Comparison of ENCODE assay signal across 8 cellular contexts in the genomic region with DNA sequence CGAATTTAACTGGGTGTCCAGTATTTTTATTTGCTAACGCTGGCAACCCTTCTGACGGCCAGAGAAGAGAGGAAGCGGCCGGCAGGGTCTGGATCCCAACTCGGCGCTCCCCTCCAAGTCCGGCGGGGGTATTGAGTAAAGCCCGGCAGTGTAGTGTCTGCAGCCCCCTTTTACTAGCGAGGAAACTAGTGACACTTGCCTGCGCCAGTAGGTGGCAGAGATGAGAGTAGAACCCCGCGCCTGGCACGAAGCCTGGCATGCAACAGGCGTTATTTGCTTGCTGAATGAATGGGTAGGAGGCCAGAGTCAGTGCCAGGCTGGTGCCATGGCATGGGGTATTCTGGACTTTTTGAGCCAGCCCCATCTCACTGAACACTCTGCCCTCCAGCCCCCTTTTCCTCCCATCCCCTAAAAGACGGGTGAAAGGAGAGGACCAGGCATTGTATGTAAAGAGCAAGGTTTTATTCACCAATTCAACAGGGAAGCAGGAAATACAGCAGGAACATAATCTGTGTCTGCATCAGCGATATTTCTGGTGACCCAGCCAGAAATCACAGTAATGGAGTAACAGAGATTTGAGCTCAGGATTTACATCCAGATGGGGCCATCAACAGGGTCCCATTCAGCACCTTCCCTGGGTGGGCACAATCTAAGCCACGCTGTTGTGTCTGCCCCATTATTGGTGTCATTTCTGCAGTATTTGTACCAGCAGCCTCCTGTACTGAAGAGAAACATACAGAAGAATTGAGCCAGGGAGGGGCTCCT. TPM values are rescaled to one million over a fixed set of nuclear protein-coding genes. Genes with fewer than 3 reads are reported as not detected.
DNase-seq lines count a peak whose midpoint lies in the region; ATAC-seq and TF ChIP-seq lines count a peak whose summit lies in the region.

No MANE protein-coding gene starts in this region.

- ATAC-seq in HG03095 (IDR thresholded peaks at IDR 0.05; ENCODE audit: unreplicated experiment) (peak; percentile 28), GM19395 (IDR thresholded peaks at IDR 0.05; ENCODE audit: unreplicated experiment) (no peak)
- ATAC-seq in activated CD4-positive, alpha-beta T cell treated with anti-CD3 and anti-CD28 coated beads for 36 hours = peak; percentile 67

- no peaks in the 10 kb centered on the region for H3K9me3 Mint-ChIP-seq in activated CD4-positive, alpha-beta T cell treated with anti-CD3 and anti-CD28 coated beads for 36 hours (ENCODE audit: low read depth)
- no peaks in the 10 kb centered on the region for H3K9me3 Mint-ChIP-seq in chondrocyte (ENCODE audit: low read depth)

- peaks cover 42% of the 10 kb centered on the region for H3K4me1 Mint-ChIP-seq in activated CD4-positive, alpha-beta T cell treated with anti-CD3 and anti-CD28 coated beads for 36 hours
- peaks cover 43% of the 10 kb centered on the region for H3K4me1 Mint-ChIP-seq in chondrocyte (ENCODE audit: low read depth)

- CTCF ChIA-PET in activated CD4-positive, alpha-beta T cell treated with anti-CD3 and anti-CD28 coated beads for 36 hours (lab: Charles Lee) = interaction anchor here (0.5 to 2.3 kb wide), 18 partner anchors 8 to 326 kb away, joined by 3 to 7 read pairs (median 4); a partner anchor contains a TSS

- TF ChIP-seq CTCF in chondrocyte (IDR thresholded peaks at IDR 0.05) = peak; percentile 90

- H3K36me3 Mint-ChIP-seq in activated CD4-positive, alpha-beta T cell treated with anti-CD3 and anti-CD28 coated beads for 36 hours (ENCODE audit: low read depth) = peaks cover 12% of the 10 kb centered on the region
- H3K36me3 Mint-ChIP-seq in chondrocyte (ENCODE audit: low read depth) = peaks cover 7% of the 10 kb centered on the region

- H3K27ac Mint-ChIP-seq in activated CD4-positive, alpha-beta T cell treated with anti-CD3 and anti-CD28 coated beads for 36 hours = peak overlapping the region; percentile 63
- H3K27ac Mint-ChIP-seq in chondrocyte (ENCODE audit: unreplicated experiment) = peak overlapping the region; percentile 98

- intact Hi-C loops in activated CD4-positive, alpha-beta T cell treated with anti-CD3 and anti-CD28 coated beads for 36 hours (cut with DNase I, micrococcal nuclease) = loop anchor here (1.0 to 2.0 kb wide), 13 partner anchors 14 to 326 kb away; a partner anchor contains a TSS

- DNase-seq in DMS79 treated with DMSO at 0.1 percent for 48 hours (lab: John Stamatoyannopoulos, UW) (peak; percentile 28), NCI-H446 treated with DMSO at 0.1 percent for 48 hours (lab: John Stamatoyannopoulos, UW) (peak; percentile 73), chondrocyte (ENCODE audit: low spot score) (no peak), kidney glomerular epithelial cell (lab: John Stamatoyannopoulos, UW) (peak; percentile 82)
- peak; percentile 90 for DNase-seq in activated CD4-positive, alpha-beta T cell treated with anti-CD3 and anti-CD28 coated beads for 36 hours
- peak; percentile 64 to 77 for DNase-seq in stimulated activated CD4-positive, alpha-beta T cell treated with anti-CD3 and anti-CD28 coated beads, Interleukin-15, amount 100 ng/mL, for 48 hours (ENCODE audit: low read depth in 2 of 2)

- no peaks in the 10 kb centered on the region for H3K27me3 Mint-ChIP-seq in activated CD4-positive, alpha-beta T cell treated with anti-CD3 and anti-CD28 coated beads for 36 hours
- no peaks in the 10 kb centered on the region for H3K27me3 Mint-ChIP-seq in chondrocyte (ENCODE audit: low read depth)

- peak overlapping the region; percentile 93 for H3K4me3 Mint-ChIP-seq in activated CD4-positive, alpha-beta T cell treated with anti-CD3 and anti-CD28 coated beads for 36 hours
- peak overlapping the region; percentile 95 for H3K4me3 Mint-ChIP-seq in chondrocyte (ENCODE audit: unreplicated experiment)

- POLR2A ChIA-PET in activated CD4-positive, alpha-beta T cell treated with anti-CD3 and anti-CD28 coated beads for 36 hours (lab: Charles Lee) = interaction anchor here (0.6 to 1.5 kb wide), 5 partner anchors 23 to 326 kb away, joined by 3 to 6 read pairs (median 3); no protein-coding TSS in a partner anchor

RNA-seq across cellular contexts. Expression of a gene that starts 0.8 kb away (rescaled TPM):
- 10 to 100 TPM; 12.4 to 13.3 TPM for total RNA-seq in activated CD4-positive, alpha-beta T cell treated with anti-CD3 and anti-CD28 coated beads for 36 hours
- 13.6 to 21.9 TPM (median 17.0 TPM) in 3 replicates for total RNA-seq in chondrocyte

RNA-seq across cellular contexts. Expression of a gene that starts 3.1 kb away (rescaled TPM):
- total RNA-seq in activated CD4-positive, alpha-beta T cell treated with anti-CD3 and anti-CD28 coated beads for 36 hours = 1 to 10 TPM; 2.7 to 4.0 TPM
- 5.7 to 8.5 TPM (median 7.8 TPM) in 3 replicates for total RNA-seq in chondrocyte

RNA-seq across cellular contexts. Expression of a gene that starts 54.1 kb away (rescaled TPM):
- 1 to 10 TPM; 5.1 to 5.4 TPM for total RNA-seq in activated CD4-positive, alpha-beta T cell treated with anti-CD3 and anti-CD28 coated beads for 36 hours
- 8.8 to 11.9 TPM (median 10.5 TPM) in 3 replicates for total RNA-seq in chondrocyte
